10 cellular contexts compared by ENCODE assay signal in genomic region chr3:46663611-46664135, GRCh38. TPM values are rescaled to one million over a fixed set of nuclear protein-coding genes. Genes with fewer than 3 reads are reported as not detected.
DNase-seq lines count a peak whose midpoint lies in the region; ATAC-seq, FAIRE-seq and TF ChIP-seq lines count a peak whose summit lies in the region.
"Had no signal": no experiment of that assay in that cellular context is flagged by ENCODE, and none has a peak within 500 bp of the region (broad histone marks: within the 10 kb centered on the region; RNA-seq: fewer than 3 reads in every experiment).

No MANE protein-coding gene starts in this region.

- intact Hi-C loops in activated T-helper 2 cell treated with anti-CD3 and anti-CD28 coated beads, Interferon-gamma antibody, Interleukin-2, Interleukin-4, amounts not matched to agents 10 μg/mL and 5 μg/mL and 100 μg/mL, durations not matched to agents 14 hours and 24 hours and 36 hours (cut with micrococcal nuclease) = no loop called here

- no peak overlapping the region for H3K27ac ChIP-seq in A549

- TF ChIP-seq RAD21 in A549 (conservative IDR thresholded peaks at IDR 0.05 in 1 of 2, IDR thresholded peaks at IDR 0.05 in 1 of 2) = peak in 1 of 2 experiments; percentile 31; a peak in 2 of 5 replicates

- TF ChIP-seq EP300 in A549 (IDR thresholded peaks at IDR 0.05) = no peak

- H3K27me3 Mint-ChIP-seq in activated T-helper 2 cell treated with anti-CD3 and anti-CD28 coated beads, Interferon-gamma antibody, Interleukin-2, Interleukin-4, amounts not matched to agents 10 μg/mL and 5 μg/mL and 100 μg/mL, durations not matched to agents 14 hours and 24 hours and 36 hours (ENCODE audit: low read depth) = no peaks in the 10 kb centered on the region

- H3K4me1 Mint-ChIP-seq in activated T-helper 2 cell treated with anti-CD3 and anti-CD28 coated beads, Interferon-gamma antibody, Interleukin-2, Interleukin-4, amounts not matched to agents 10 μg/mL and 5 μg/mL and 100 μg/mL, durations not matched to agents 14 hours and 24 hours and 36 hours (ENCODE audit: low read depth) = no peaks in the 10 kb centered on the region

- no peaks in the 10 kb centered on the region for H3K9me3 Mint-ChIP-seq in activated T-helper 2 cell treated with anti-CD3 and anti-CD28 coated beads, Interferon-gamma antibody, Interleukin-2, Interleukin-4, amounts not matched to agents 10 μg/mL and 5 μg/mL and 100 μg/mL, durations not matched to agents 14 hours and 24 hours and 36 hours

- TF ChIP-seq POLR2A in A549 (IDR thresholded peaks at IDR 0.05; ENCODE audit: low read length) = no peak

- WGBS in A549 (ENCODE audit: missing lambda C conversion rate) = 69% methylated on average over 7 of the region's 8 CpGs

- POLR2A ChIA-PET in A549 (lab: Yijun Ruan, JAX) = no interaction called here

- no peak overlapping the region for H3K4me2 ChIP-seq in A549

- no peaks in the 10 kb centered on the region for H3K36me3 Mint-ChIP-seq in activated T-helper 2 cell treated with anti-CD3 and anti-CD28 coated beads, Interferon-gamma antibody, Interleukin-2, Interleukin-4, amounts not matched to agents 10 μg/mL and 5 μg/mL and 100 μg/mL, durations not matched to agents 14 hours and 24 hours and 36 hours (ENCODE audit: low read depth)

- 0 out of 3 replicates have a peak, but pooled peaks have one; percentile 10 for TF ChIP-seq CTCF in A549 (IDR thresholded peaks at IDR 0.05)

- CTCF ChIA-PET in A549 (lab: Yijun Ruan, JAX) = interaction anchor here (1.1 kb wide), 1 partner anchor 175 kb away, joined by 4 read pairs; no protein-coding TSS in a partner anchor

- peak in 1 of 2 experiments; percentile 62; a peak in 3 of 6 replicates for ATAC-seq in A549
- ATAC-seq in GM21529 (IDR thresholded peaks at IDR 0.05; ENCODE audit: unreplicated experiment) = no peak

- peak in 1 of 2 experiments; percentile 3 for DNase-seq in A549 (ENCODE audit: low read depth in 1 of 2, low spot score in 1 of 2)
- DNase-seq in HT-29 (ENCODE audit: low spot score) = peak; percentile 8
- DNase-seq in SW480 (ENCODE audit: low spot score) = peak; percentile 43
- peak; percentile 53 for DNase-seq in iPS-NIHi7 (ENCODE audit: extremely low spot score)
- DNase-seq in cortex of kidney (lab: John Stamatoyannopoulos, UW) = no peak
- no peak for DNase-seq in activated T-helper 2 cell treated with anti-CD3 and anti-CD28 coated beads, Interferon-gamma antibody, Interleukin-2, Interleukin-4, amounts not matched to agents 10 μg/mL and 5 μg/mL and 100 μg/mL, durations not matched to agents 14 hours and 24 hours and 36 hours (ENCODE audit: low spot score)
- DNase-seq in OCI-M2 (lab: John Stamatoyannopoulos, UW; ENCODE audit: unreplicated experiment) = no peak

- no peak overlapping the region for H3K4me3 Mint-ChIP-seq in activated T-helper 2 cell treated with anti-CD3 and anti-CD28 coated beads, Interferon-gamma antibody, Interleukin-2, Interleukin-4, amounts not matched to agents 10 μg/mL and 5 μg/mL and 100 μg/mL, durations not matched to agents 14 hours and 24 hours and 36 hours (ENCODE audit: low read depth)

- H3K4me3 ChIP-seq in A549 = no peak overlapping the region
- H3K4me3 ChIP-seq: lung had no signal

- no peak for FAIRE-seq in A549 (lab: Jason Lieb, UNC)

- H3K9me3 ChIP-seq in A549 = no peaks in the 10 kb centered on the region

- no peak overlapping the region for H3K27ac Mint-ChIP-seq in activated T-helper 2 cell treated with anti-CD3 and anti-CD28 coated beads, Interferon-gamma antibody, Interleukin-2, Interleukin-4, amounts not matched to agents 10 μg/mL and 5 μg/mL and 100 μg/mL, durations not matched to agents 14 hours and 24 hours and 36 hours

- no peaks in the 10 kb centered on the region for H3K4me1 ChIP-seq in A549

TF ChIP-seq in A549, 52 proteins besides CTCF, POLR2A, EP300 and RAD21 (continues in another document):
- no peak for TF ChIP-seq FOSL2 (IDR thresholded peaks at IDR 0.05)
- TF ChIP-seq FOSL2 (CRISPR knock-in tag; IDR thresholded peaks at IDR 0.05) = no peak
- no peak for TF ChIP-seq TFCP2L1 (CRISPR knock-in tag; IDR thresholded peaks at IDR 0.05)
- TF ChIP-seq, protein P1, sequence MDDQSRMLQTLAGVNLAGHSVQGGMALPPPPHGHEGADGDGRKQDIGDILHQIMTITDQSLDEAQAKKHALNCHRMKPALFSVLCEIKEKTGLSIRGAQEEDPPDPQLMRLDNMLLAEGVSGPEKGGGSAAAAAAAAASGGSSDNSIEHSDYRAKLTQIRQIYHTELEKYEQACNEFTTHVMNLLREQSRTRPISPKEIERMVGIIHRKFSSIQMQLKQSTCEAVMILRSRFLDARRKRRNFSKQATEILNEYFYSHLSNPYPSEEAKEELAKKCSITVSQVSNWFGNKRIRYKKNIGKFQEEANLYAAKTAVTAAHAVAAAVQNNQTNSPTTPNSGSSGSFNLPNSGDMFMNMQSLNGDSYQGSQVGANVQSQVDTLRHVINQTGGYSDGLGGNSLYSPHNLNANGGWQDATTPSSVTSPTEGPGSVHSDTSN (IDR thresholded peaks at IDR 0.05) = no peak
- TF ChIP-seq CHD4 (IDR thresholded peaks at IDR 0.05; ENCODE audit: borderline replicate concordance) = no peak
- no peak for TF ChIP-seq NR3C1 (IDR thresholded peaks at IDR 0.05)
- no peak for TF ChIP-seq BHLHE40 (IDR thresholded peaks at IDR 0.05; ENCODE audit: low read depth, low read length)
- no peak for TF ChIP-seq HMGXB4 (CRISPR knock-in tag; IDR thresholded peaks at IDR 0.05; ENCODE audit: borderline replicate concordance)
- no peak for TF ChIP-seq KDM1A (IDR thresholded peaks at IDR 0.05; ENCODE audit: low read depth)
- TF ChIP-seq ZFP36 (IDR thresholded peaks at IDR 0.05; ENCODE audit: borderline replicate concordance, partially characterized antibody) = no peak
- no peak for TF ChIP-seq EHMT2 (IDR thresholded peaks at IDR 0.05; ENCODE audit: low read depth)
- no peak for TF ChIP-seq HEYL (CRISPR knock-in tag; IDR thresholded peaks at IDR 0.05)
- no peak for TF ChIP-seq RFX5 (IDR thresholded peaks at IDR 0.05)
- TF ChIP-seq GATA3 (IDR thresholded peaks at IDR 0.05; ENCODE audit: borderline replicate concordance) = no peak
- TF ChIP-seq HOXA7 (CRISPR knock-in tag; IDR thresholded peaks at IDR 0.05) = no peak

RNA-seq across cellular contexts. Expression of gene ALS2CL, which starts 29.8 kb away (rescaled TPM):
- polyA plus RNA-seq in A549 (2011; rRNA removed) (2.3 and 3.6 TPM in 2 replicates), A549 (2017; fragmentation: RNase III; extraction: RNeasy Plus Mini Kit Qiagen cat#74134 plus additional on column Dnase treatment) (3.3 to 4.0 TPM (median 3.9 TPM) in 3 replicates)
- 2.2 and 2.3 TPM in 2 replicates for polyA plus RNA-seq in A549 (2012; cell fraction: cytosol; rRNA removed)
- 18.0 and 19.1 TPM in 2 replicates for polyA plus RNA-seq in A549 (2012; cell fraction: nucleus; rRNA removed)
- polyA minus RNA-seq in A549 (2011; rRNA and poly(A)+ RNA removed) = 2.3 and 2.8 TPM in 2 replicates
- 13.2 and 14.9 TPM in 2 replicates for total RNA-seq in HT-29 (2014; rRNA removed; shearing (Covaris generic))
- total RNA-seq in activated T-helper 2 cell treated with anti-CD3 and anti-CD28 coated beads, Interferon-gamma antibody, Interleukin-2, Interleukin-4, amounts not matched to agents 10 μg/mL and 5 μg/mL and 100 μg/mL, durations not matched to agents 14 hours and 24 hours and 36 hours = 0.44 and 0.71 TPM in 2 replicates

RNA-seq across cellular contexts. Expression of gene TMIE, which starts 37.5 kb away (rescaled TPM):
- polyA plus RNA-seq in A549 (2011; rRNA removed) = 0.12 and 0.21 TPM in 2 replicates
- polyA plus RNA-seq in A549 (2012; cell fraction: cytosol; rRNA removed) = 0.05 TPM in 1 of 2 replicates, not detected in the other
- polyA plus RNA-seq in A549 (2012; cell fraction: nucleus; rRNA removed) = 0.04 TPM in 1 of 2 replicates, not detected in the other
- polyA plus RNA-seq in A549 (2017; fragmentation: RNase III; extraction: RNeasy Plus Mini Kit Qiagen cat#74134 plus additional on column Dnase treatment) = 0.09 TPM in 1 of 3 replicates, not detected in the others
- polyA minus RNA-seq in A549 (2011; rRNA and poly(A)+ RNA removed) = not detected in 2 replicates
- 0.16 and 0.18 TPM in 2 replicates for total RNA-seq in HT-29 (2014; rRNA removed; shearing (Covaris generic))
- not detected in 2 replicates for total RNA-seq in activated T-helper 2 cell treated with anti-CD3 and anti-CD28 coated beads, Interferon-gamma antibody, Interleukin-2, Interleukin-4, amounts not matched to agents 10 μg/mL and 5 μg/mL and 100 μg/mL, durations not matched to agents 14 hours and 24 hours and 36 hours
- total RNA-seq: T-helper 2 cell treated with Interferon-gamma antibody and Interleukin-4, amounts not matched to agents 100 ng/mL and 5 ng/mL, for 36 hours had no signal

RNA-seq across cellular contexts. Expression of gene FAM240A, which starts 51.3 kb away (rescaled TPM):
- polyA plus RNA-seq in A549 (2011; rRNA removed) (not detected in 2 replicates), A549 (2017; fragmentation: RNase III; extraction: RNeasy Plus Mini Kit Qiagen cat#74134 plus additional on column Dnase treatment) (not detected in 3 replicates)
- polyA plus RNA-seq in A549 (2012; cell fraction: cytosol; rRNA removed) = not detected in 2 replicates
- not detected in 2 replicates for polyA plus RNA-seq in A549 (2012; cell fraction: nucleus; rRNA removed)
- not detected in 2 replicates for polyA minus RNA-seq in A549 (2011; rRNA and poly(A)+ RNA removed)
- total RNA-seq in HT-29 (2014; rRNA removed; shearing (Covaris generic)) = not detected in 2 replicates
- total RNA-seq in activated T-helper 2 cell treated with anti-CD3 and anti-CD28 coated beads, Interferon-gamma antibody, Interleukin-2, Interleukin-4, amounts not matched to agents 10 μg/mL and 5 μg/mL and 100 μg/mL, durations not matched to agents 14 hours and 24 hours and 36 hours = not detected in 2 replicates
- total RNA-seq: lung; T-helper 2 cell treated with Interferon-gamma antibody and Interleukin-4, amounts not matched to agents 100 ng/mL and 5 ng/mL, for 36 hours had no signal
- polyA plus RNA-seq: lung had no signal

RNA-seq across cellular contexts. Expression of gene PRSS50, which starts 54.0 kb away (rescaled TPM):
- polyA plus RNA-seq in A549 (2011; rRNA removed) (not detected in 2 replicates), A549 (2017; fragmentation: RNase III; extraction: RNeasy Plus Mini Kit Qiagen cat#74134 plus additional on column Dnase treatment) (not detected in 3 replicates)
- polyA plus RNA-seq in A549 (2012; cell fraction: cytosol; rRNA removed) = not detected in 2 replicates
- 0.01 TPM in 1 of 2 replicates, not detected in the other for polyA plus RNA-seq in A549 (2012; cell fraction: nucleus; rRNA removed)
- not detected in 2 replicates for polyA minus RNA-seq in A549 (2011; rRNA and poly(A)+ RNA removed)
- not detected in 2 replicates for total RNA-seq in HT-29 (2014; rRNA removed; shearing (Covaris generic))
- not detected in 2 replicates for total RNA-seq in activated T-helper 2 cell treated with anti-CD3 and anti-CD28 coated beads, Interferon-gamma antibody, Interleukin-2, Interleukin-4, amounts not matched to agents 10 μg/mL and 5 μg/mL and 100 μg/mL, durations not matched to agents 14 hours and 24 hours and 36 hours
- total RNA-seq: T-helper 2 cell treated with Interferon-gamma antibody and Interleukin-4, amounts not matched to agents 100 ng/mL and 5 ng/mL, for 36 hours had no signal

Comparison
In these comparisons a context has a peak if more than half of its experiments do, and no peak if none do; other contexts are left out.
1. DNase-seq: peak in HT-29 (single experiment), SW480 (single experiment) and iPS-NIHi7 (single experiment); none in cortex of kidney (single experiment), activated T-helper 2 cell treated with anti-CD3 and anti-CD28 coated beads, Interferon-gamma antibody, Interleukin-2, Interleukin-4, amounts not matched to agents 10 μg/mL and 5 μg/mL and 100 μg/mL, durations not matched to agents 14 hours and 24 hours and 36 hours (single experiment) and OCI-M2 (single experiment).